Comparison of ENCODE assay signal across 17 cellular contexts in genomic region chr20:57897891-57898290, GRCh38.
"Had no signal": no experiment of that assay in that cellular context is flagged by ENCODE, and none has a peak within 500 bp of the region (broad histone marks: within the 10 kb centered on the region; RNA-seq: fewer than 3 reads in every experiment).

No MANE protein-coding gene starts in this region.

- DNase-seq: NCI-H1048, NCI-H1105 treated with DMSO at 0.1 percent for 48 hours, NCI-H1417 treated with DMSO at 0.1 percent for 48 hours, NCI-H1694 treated with DMSO at 0.1 percent for 48 hours, NCI-H1930, NCI-H2081, NCI-H2107, NCI-H2227 treated with DMSO at 0.1 percent for 48 hours, NCI-H524, NCI-H526 treated with DMSO at 0.1 percent for 48 hours, NCI-H748 treated with DMSO at 0.1 percent for 48 hours, RPMI8226, SHP77, SK-N-SH had no signal

- H3K27ac ChIP-seq: KMS-11 had no signal

- H3K4me3 ChIP-seq: K562 had no signal

- H3K4me2 ChIP-seq: KMS-11, SK-N-SH had no signal

- H3K9me3 ChIP-seq: SK-N-SH had no signal

- ATAC-seq: K562 had no signal

- H3K9ac ChIP-seq: KMS-11, SK-N-SH had no signal

- FAIRE-seq: K562, RCC 7860 had no signal
